ENCODE assay signal across 8 cellular contexts in the genomic region with DNA sequence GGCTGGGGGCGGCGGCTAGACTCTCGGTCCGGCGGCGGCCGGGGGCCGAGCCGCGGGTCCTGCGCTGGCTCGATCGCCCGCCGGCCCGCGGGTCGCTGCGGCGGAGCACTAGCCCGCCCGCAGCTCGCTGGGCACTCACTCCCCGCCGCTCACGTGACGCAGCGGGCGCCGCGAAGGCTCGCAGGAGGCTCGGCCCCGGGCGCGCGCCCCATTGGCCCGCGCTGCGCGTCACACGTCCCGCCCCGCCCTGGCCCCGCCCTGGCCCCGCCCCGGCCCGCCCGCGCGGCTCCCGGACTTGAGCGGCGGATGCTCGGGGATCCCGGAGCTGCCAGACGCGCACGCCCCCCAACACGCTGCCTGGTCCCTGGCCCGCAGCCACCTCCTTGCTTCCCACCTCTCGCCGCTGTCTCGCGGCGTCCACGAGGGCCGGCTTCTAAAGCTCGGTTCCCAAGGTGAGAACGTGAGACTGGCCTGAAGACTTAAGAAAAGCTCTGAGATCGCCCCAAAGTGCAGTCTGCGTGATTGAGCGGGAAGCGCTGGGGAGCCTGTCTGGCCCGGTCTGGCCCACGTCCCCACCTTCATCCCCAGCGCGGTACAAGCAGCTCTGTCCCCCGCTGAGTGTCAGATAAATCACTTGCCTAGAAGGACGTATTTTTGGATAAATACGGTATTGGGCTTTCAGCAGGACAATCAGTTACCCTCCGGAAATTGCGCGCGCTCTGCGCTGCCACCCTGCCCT. TPM values are rescaled to one million over a fixed set of nuclear protein-coding genes. Genes with fewer than 3 reads are reported as not detected.
DNase-seq lines count a peak whose midpoint lies in the region; ATAC-seq and TF ChIP-seq lines count a peak whose summit lies in the region.

Gene KLF15, minus strand, starts transcription at position 110 of the 739 bp plus-strand sequence. CDS start 4,486 bp downstream, outside the sequence.

- ATAC-seq in GM19025 (IDR thresholded peaks at IDR 0.05; ENCODE audit: low read depth, unreplicated experiment) (peak; percentile 85), HG03280 (IDR thresholded peaks at IDR 0.05; ENCODE audit: unreplicated experiment) (peak; percentile 90)

- H3K27ac ChIP-seq in AG04450 (ENCODE audit: low read depth, low read length): no peak within 1 kb of the TSS

- POLR2A ChIA-PET in AG04450 (lab: Yijun Ruan, JAX): interaction anchor here (0.5 to 1.4 kb wide), 2 partner anchors 67 to 90 kb away, joined by 3 to 5 read pairs; no protein-coding TSS in a partner anchor

- peak within 1 kb of the TSS; percentile 64 for H3K4me3 ChIP-seq in AG04450 (ENCODE audit: low read depth, low read length)

- TF ChIP-seq CTCF in AG04450 (IDR thresholded peaks at IDR 0.05; ENCODE audit: low read depth, low read length): no peak

- H3K27me3 ChIP-seq in AG04450 (ENCODE audit: control insufficient read depth, insufficient read depth, low read length): peaks cover 39% of the 10 kb centered on the region

- H3K9me3 ChIP-seq in AG04450 (ENCODE audit: control insufficient read depth, insufficient read depth, low read length): no peaks in the 10 kb centered on the region; the same call in 1 of the 2 replicates

- peak; percentile 18 for DNase-seq in AG04450 (ENCODE audit: low read depth, low spot score)
- DNase-seq in NCI-H69 (lab: John Stamatoyannopoulos, UW): peak; percentile 85
- peak; percentile 31 to 53 for DNase-seq in activated CD8-positive, alpha-beta memory T cell treated with anti-CD3 and anti-CD28 coated beads for 4 hours (ENCODE audit: low read depth in 2 of 2)
- peak; percentile 68 for DNase-seq in effector CD8-positive, alpha-beta T cell (lab: John Stamatoyannopoulos, UW)
- DNase-seq in medulla oblongata (ENCODE audit: extremely low spot score): peak; percentile 93
- peak; percentile 49 to 66 (median 65) for DNase-seq in stimulated activated CD4-positive, alpha-beta T cell treated with anti-CD3 and anti-CD28 coated beads, TNF-alpha, amount 100 ng/mL, for 4 hours (ENCODE audit: low read depth in 3 of 3)

- CTCF ChIA-PET in AG04450 (lab: Charles Lee): interaction anchor here (1.1 kb wide), 1 partner anchor 111 kb away, joined by 6 read pairs; no protein-coding TSS in a partner anchor

RNA-seq across cellular contexts. Expression of gene KLF15, which starts in this region (rescaled TPM):
- 0.38 and 0.53 TPM in 2 replicates for polyA plus RNA-seq in AG04450 (2011; rRNA removed)
- polyA minus RNA-seq in AG04450 (2011; rRNA and poly(A)+ RNA removed): 0.78 and 1.3 TPM in 2 replicates

Comparison
In these comparisons a context has a peak if more than half of its experiments do, and no peak if none do; other contexts are left out.
1. DNase-seq: peak in every context shown above with its lines; median percentile 93 in medulla oblongata; 85 in NCI-H69; 68 in effector CD8-positive, alpha-beta T cell; 65 in stimulated activated CD4-positive, alpha-beta T cell treated with anti-CD3 and anti-CD28 coated beads, TNF-alpha, amount 100 ng/mL, for 4 hours; 42 in activated CD8-positive, alpha-beta memory T cell treated with anti-CD3 and anti-CD28 coated beads for 4 hours; 18 in AG04450.